ENCODE assay signal across 1 cellular context in genomic region chr15:48415036-48415886, GRCh38.
TF ChIP-seq lines count a peak whose summit lies in the region.

No MANE protein-coding gene starts in this region.

TF ChIP-seq in GM23338, 12 proteins besides CTCF, POLR2A, EP300 and RAD21 (continued from another document):
- TF ChIP-seq ZNF462 (CRISPR knock-in tag; IDR thresholded peaks at IDR 0.05) (no peak), ETS1 (IDR thresholded peaks at IDR 0.05) (no peak), ZNF114 (CRISPR knock-in tag; IDR thresholded peaks at IDR 0.05) (no peak), CREB1 (CRISPR knock-in tag; IDR thresholded peaks at IDR 0.05; ENCODE audit: low read depth) (no peak), EZH2phosphoT487 (IDR thresholded peaks at IDR 0.05; ENCODE audit: unreplicated experiment) (no peak), JUNB (IDR thresholded peaks at IDR 0.05; ENCODE audit: unreplicated experiment) (no peak), ZNF331 (CRISPR knock-in tag; IDR thresholded peaks at IDR 0.05; ENCODE audit: low read depth) (no peak)
- TF ChIP-seq, protein P1, sequence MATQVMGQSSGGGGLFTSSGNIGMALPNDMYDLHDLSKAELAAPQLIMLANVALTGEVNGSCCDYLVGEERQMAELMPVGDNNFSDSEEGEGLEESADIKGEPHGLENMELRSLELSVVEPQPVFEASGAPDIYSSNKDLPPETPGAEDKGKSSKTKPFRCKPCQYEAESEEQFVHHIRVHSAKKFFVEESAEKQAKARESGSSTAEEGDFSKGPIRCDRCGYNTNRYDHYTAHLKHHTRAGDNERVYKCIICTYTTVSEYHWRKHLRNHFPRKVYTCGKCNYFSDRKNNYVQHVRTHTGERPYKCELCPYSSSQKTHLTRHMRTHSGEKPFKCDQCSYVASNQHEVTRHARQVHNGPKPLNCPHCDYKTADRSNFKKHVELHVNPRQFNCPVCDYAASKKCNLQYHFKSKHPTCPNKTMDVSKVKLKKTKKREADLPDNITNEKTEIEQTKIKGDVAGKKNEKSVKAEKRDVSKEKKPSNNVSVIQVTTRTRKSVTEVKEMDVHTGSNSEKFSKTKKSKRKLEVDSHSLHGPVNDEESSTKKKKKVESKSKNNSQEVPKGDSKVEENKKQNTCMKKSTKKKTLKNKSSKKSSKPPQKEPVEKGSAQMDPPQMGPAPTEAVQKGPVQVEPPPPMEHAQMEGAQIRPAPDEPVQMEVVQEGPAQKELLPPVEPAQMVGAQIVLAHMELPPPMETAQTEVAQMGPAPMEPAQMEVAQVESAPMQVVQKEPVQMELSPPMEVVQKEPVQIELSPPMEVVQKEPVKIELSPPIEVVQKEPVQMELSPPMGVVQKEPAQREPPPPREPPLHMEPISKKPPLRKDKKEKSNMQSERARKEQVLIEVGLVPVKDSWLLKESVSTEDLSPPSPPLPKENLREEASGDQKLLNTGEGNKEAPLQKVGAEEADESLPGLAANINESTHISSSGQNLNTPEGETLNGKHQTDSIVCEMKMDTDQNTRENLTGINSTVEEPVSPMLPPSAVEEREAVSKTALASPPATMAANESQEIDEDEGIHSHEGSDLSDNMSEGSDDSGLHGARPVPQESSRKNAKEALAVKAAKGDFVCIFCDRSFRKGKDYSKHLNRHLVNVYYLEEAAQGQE (IDR thresholded peaks at IDR 0.05; ENCODE audit: unreplicated experiment), result no peak
